Comparison of ENCODE assay signal across 10 cellular contexts in genomic region chr3:71127052-71127451, GRCh38.
DNase-seq lines count a peak whose midpoint lies in the region; ATAC-seq and TF ChIP-seq lines count a peak whose summit lies in the region.
"Had no signal": no experiment of that assay in that cellular context is flagged by ENCODE, and none has a peak within 500 bp of the region (broad histone marks: within the 10 kb centered on the region; RNA-seq: fewer than 3 reads in every experiment).

No MANE protein-coding gene starts in this region.

- no peaks in the 10 kb centered on the region for H3K36me3 ChIP-seq in lower lobe of right lung
- H3K36me3 ChIP-seq in stomach smooth muscle (ENCODE audit: control insufficient read depth in 2 of 2, insufficient read depth in 2 of 2, low read length in 2 of 2), result no peaks in the 10 kb centered on the region
- no peaks in the 10 kb centered on the region for H3K36me3 ChIP-seq in testis (ENCODE audit: low read depth, missing control alignments)

- H3K9me3 ChIP-seq in lower lobe of right lung (no peaks in the 10 kb centered on the region), stomach smooth muscle (ENCODE audit: control insufficient read depth in 2 of 2, low read length in 2 of 2) (no peaks in the 10 kb centered on the region), testis (no peaks in the 10 kb centered on the region)

- ATAC-seq in activated CD8-positive, alpha-beta memory T cell treated with anti-CD3 and anti-CD28 coated beads, Interleukin-2, amount 10 ng/mL, durations not matched to agents 7 days and 5 days, result peak; percentile 10
- no peak for ATAC-seq in lower lobe of right lung

- H3K27ac ChIP-seq in lower lobe of right lung, result peak overlapping the region; percentile 88
- H3K27ac ChIP-seq in stomach smooth muscle (ENCODE audit: low read length), result peak overlapping the region; percentile 89
- H3K27ac ChIP-seq in testis, result peak overlapping the region in 1 of 2 donors; percentile 88

- H3K4me3 ChIP-seq in lower lobe of right lung (peak overlapping the region; percentile 56), stomach smooth muscle (ENCODE audit: low read length in 2 of 2) (peak overlapping the region; percentile 76 to 81), testis (no peak overlapping the region)

- H3K4me1 ChIP-seq in lower lobe of right lung (peaks cover 43% of the 10 kb centered on the region), stomach smooth muscle (ENCODE audit: control insufficient read depth, insufficient read depth, low read length) (peaks cover 15% of the 10 kb centered on the region), testis (peaks cover 8% of the 10 kb centered on the region)

- peak overlapping the region; percentile 90 for H3K4me3 Mint-ChIP-seq in activated CD8-positive, alpha-beta memory T cell treated with anti-CD3 and anti-CD28 coated beads, Interleukin-2, amount 10 ng/mL, durations not matched to agents 7 days and 5 days

- DNase-seq in activated CD8-positive, alpha-beta memory T cell treated with anti-CD3 and anti-CD28 coated beads, Interleukin-2, amount 10 ng/mL, durations not matched to agents 7 days and 5 days, result no peak
- DNase-seq in activated CD8-positive, alpha-beta memory T cell treated with anti-CD3 and anti-CD28 coated beads, Interleukin-2, amount 50 U/mL, for 4 hours, result no peak
- peak; percentile 4 for DNase-seq in activated T-helper 9 cell treated with anti-CD3 and anti-CD28 coated beads, Interleukin-2, amount 50 U/mL, for 16 hours (ENCODE audit: low read depth)
- no peak for DNase-seq in lower lobe of right lung
- DNase-seq in posterior vena cava (ENCODE audit: low spot score), result no peak
- no peak for DNase-seq in testis
- no peak for DNase-seq in GM03348 (ENCODE audit: low spot score)
- DNase-seq: NCI-H2029 treated with DMSO at 0.1 percent for 48 hours, substantia nigra had no signal

- no peaks in the 10 kb centered on the region for H3K9me3 Mint-ChIP-seq in activated CD8-positive, alpha-beta memory T cell treated with anti-CD3 and anti-CD28 coated beads, Interleukin-2, amount 10 ng/mL, durations not matched to agents 7 days and 5 days (ENCODE audit: low read depth)

- no peak for TF ChIP-seq POLR2A in testis (IDR thresholded peaks at IDR 0.05)

- H3K27me3 Mint-ChIP-seq in activated CD8-positive, alpha-beta memory T cell treated with anti-CD3 and anti-CD28 coated beads, Interleukin-2, amount 10 ng/mL, durations not matched to agents 7 days and 5 days, result peaks cover 3% of the 10 kb centered on the region

- H3K36me3 Mint-ChIP-seq in activated CD8-positive, alpha-beta memory T cell treated with anti-CD3 and anti-CD28 coated beads, Interleukin-2, amount 10 ng/mL, durations not matched to agents 7 days and 5 days, result peaks cover 11% of the 10 kb centered on the region

- H3K27ac Mint-ChIP-seq in activated CD8-positive, alpha-beta memory T cell treated with anti-CD3 and anti-CD28 coated beads, Interleukin-2, amount 10 ng/mL, durations not matched to agents 7 days and 5 days, result peak overlapping the region; percentile 82

- no peak for TF ChIP-seq CTCF in lower lobe of right lung (IDR thresholded peaks at IDR 0.05)
- no peak for TF ChIP-seq CTCF in testis (IDR thresholded peaks at IDR 0.05)

- peak overlapping the region; percentile 85 to 96 for H3K9ac ChIP-seq in stomach smooth muscle (ENCODE audit: low read length in 2 of 2)

- intact Hi-C loops in lower lobe of right lung (cut with DNase I), result loop anchor here (10.0 kb wide), 1 partner anchor 62 kb away; no protein-coding TSS in a partner anchor
- intact Hi-C loops in posterior vena cava (cut with DNase I), result loop anchor here in 1 of 2 donors (5.0 kb wide), 1 partner anchor 60 kb away; no protein-coding TSS in a partner anchor
- intact Hi-C loops in testis (cut with DNase I; ENCODE audit: low total_unique reads), result no loop called here

- peaks cover 64% of the 10 kb centered on the region for H3K4me1 Mint-ChIP-seq in activated CD8-positive, alpha-beta memory T cell treated with anti-CD3 and anti-CD28 coated beads, Interleukin-2, amount 10 ng/mL, durations not matched to agents 7 days and 5 days

- no peaks in the 10 kb centered on the region for H3K27me3 ChIP-seq in lower lobe of right lung (ENCODE audit: low read depth)
- H3K27me3 ChIP-seq in stomach smooth muscle (ENCODE audit: control insufficient read depth in 1 of 2, insufficient read depth in 2 of 2, low read length in 2 of 2), result no peaks in the 10 kb centered on the region
- no peaks in the 10 kb centered on the region for H3K27me3 ChIP-seq in testis

- CTCF ChIA-PET in activated CD8-positive, alpha-beta memory T cell treated with anti-CD3 and anti-CD28 coated beads, Interleukin-2, amount 10 ng/mL, durations not matched to agents 7 days and 5 days (lab: Charles Lee), result no interaction called here

- WGBS in testis, 2 donors, result 59 to 62% methylated on average over 4 of the region's 4 CpGs

Comparison
In these comparisons a context has a peak if more than half of its experiments do, and no peak if none do; other contexts are left out.
1. H3K4me3 ChIP-seq: peak in lower lobe of right lung (single experiment) and stomach smooth muscle (2 of 2); none in testis (0 of 2).